ENCODE assay signal across 2 cellular contexts in genomic region chr15:48592221-48592731, GRCh38.
TF ChIP-seq lines count a peak whose summit lies in the region.

No MANE protein-coding gene starts in this region.

TF ChIP-seq in IMR-90, 13 proteins besides CTCF, POLR2A, EP300 and RAD21:
- TF ChIP-seq FOS (IDR thresholded peaks at IDR 0.05; ENCODE audit: low read depth, low read length) (peak; percentile 16; the same call in 1 of the 2 replicates), ELK1 (IDR thresholded peaks at IDR 0.05; ENCODE audit: borderline replicate concordance, low read depth, low read length) (no peak), CEBPB (IDR thresholded peaks at IDR 0.05; ENCODE audit: low read depth, low read length) (peak; percentile 94), SMC3 (IDR thresholded peaks at IDR 0.05; ENCODE audit: low read depth, low read length) (no peak), MAZ (IDR thresholded peaks at IDR 0.05; ENCODE audit: borderline replicate concordance, low read depth, low read length) (no peak), CHD1 (IDR thresholded peaks at IDR 0.05; ENCODE audit: low read depth, low read length) (no peak), USF2 (IDR thresholded peaks at IDR 0.05; ENCODE audit: low read depth, low read length) (no peak), MXI1 (IDR thresholded peaks at IDR 0.05; ENCODE audit: borderline replicate concordance, low read depth, low read length) (no peak)

TF ChIP-seq in GM12878, 131 proteins besides CTCF, POLR2A, EP300 and RAD21:
- TF ChIP-seq BCLAF1 (IDR thresholded peaks at IDR 0.05) (no peak), SREBF2 (IDR thresholded peaks at IDR 0.05; ENCODE audit: low read length) (no peak), ZNF592 (IDR thresholded peaks at IDR 0.05) (no peak), YY1 (IDR thresholded peaks at IDR 0.05; ENCODE audit: low read depth, low read length) (no peak), HDGF (IDR thresholded peaks at IDR 0.05) (no peak), FOS (IDR thresholded peaks at IDR 0.05; ENCODE audit: borderline replicate concordance, extremely low read depth, insufficient read length) (no peak), EZH2 (IDR thresholded peaks at IDR 0.05; ENCODE audit: borderline replicate concordance, control insufficient read depth, low read depth, low read length) (no peak), NBN (IDR thresholded peaks at IDR 0.05) (no peak), RUNX3 (IDR thresholded peaks at IDR 0.05; ENCODE audit: low read length) (peak; percentile 67)
